20 cellular contexts compared by ENCODE assay signal in genomic region chr16:84058664-84059063, GRCh38. TPM values are rescaled to one million over a fixed set of nuclear protein-coding genes. Genes with fewer than 3 reads are reported as not detected.
DNase-seq lines count a peak whose midpoint lies in the region; ATAC-seq and TF ChIP-seq lines count a peak whose summit lies in the region.
"Had no signal": no experiment of that assay in that cellular context is flagged by ENCODE, and none has a peak within 500 bp of the region (broad histone marks: within the 10 kb centered on the region; RNA-seq: fewer than 3 reads in every experiment).

No MANE protein-coding gene starts in this region.

- no peak for TF ChIP-seq CTCF in type B pancreatic cell (conservative IDR thresholded peaks at IDR 0.05)

- DNase-seq in caudate nucleus (lab: John Stamatoyannopoulos, UW) (peak in 2 of 61 donors; percentile 29 to 31), Right ventricle myocardium superior (peak; percentile 77), islet precursor cell (peak; percentile 49), type B pancreatic cell (ENCODE audit: extremely low spot score, unreplicated experiment) (peak; percentile 42), NCI-H187 (lab: John Stamatoyannopoulos, UW) (no peak)
- DNase-seq: DMS53, IMR-90, Karpas-422, MG63, NCI-H1092, NCI-H146, NCI-H2081 treated with DMSO at 0.1 percent for 48 hours, NCI-H510A treated with DMSO at 0.1 percent for 48 hours, NCI-H82, PC-3 had no signal

- H3K4me3 Mint-ChIP-seq in type B pancreatic cell: no peak overlapping the region
- H3K4me3 Mint-ChIP-seq: B cell; CD4-positive, alpha-beta T cell had no signal

- peaks cover 21% of the 10 kb centered on the region for H3K36me3 Mint-ChIP-seq in type B pancreatic cell

- peak overlapping the region; percentile 25 for H3K27ac ChIP-seq in caudate nucleus (ENCODE audit: low read depth, low read length)

- H3K27me3 Mint-ChIP-seq in type B pancreatic cell: no peaks in the 10 kb centered on the region
- H3K27me3 Mint-ChIP-seq: B cell; CD4-positive, alpha-beta T cell had no signal

- H3K9me3 Mint-ChIP-seq in type B pancreatic cell: no peaks in the 10 kb centered on the region
- H3K9me3 Mint-ChIP-seq: CD4-positive, alpha-beta T cell had no signal

- H3K4me1 Mint-ChIP-seq in type B pancreatic cell (ENCODE audit: unreplicated experiment): peaks cover 5% of the 10 kb centered on the region
- H3K4me1 Mint-ChIP-seq: B cell had no signal

- no peak overlapping the region for H3K27ac Mint-ChIP-seq in type B pancreatic cell
- H3K27ac Mint-ChIP-seq: B cell; CD4-positive, alpha-beta T cell had no signal

- intact Hi-C loops in Right ventricle myocardium superior (cut with DNase I): loop anchor here (2.0 kb wide), 1 partner anchor 102 kb away; no protein-coding TSS in a partner anchor

- peak; percentile 74 for ATAC-seq in Right ventricle myocardium superior (ENCODE audit: poor library complexity)
- no peak for ATAC-seq in GM21381 (IDR thresholded peaks at IDR 0.05; ENCODE audit: unreplicated experiment)
- no peak for ATAC-seq in GM21423 (IDR thresholded peaks at IDR 0.05; ENCODE audit: unreplicated experiment)
- ATAC-seq: PC-3 had no signal

RNA-seq across cellular contexts. Expression of gene SLC38A8, which starts 16.1 kb away (rescaled TPM):
- total RNA-seq in Right ventricle myocardium superior (0.78 TPM), type B pancreatic cell (ENCODE audit: low replicate concordance) (not detected in 2 replicates)
- total RNA-seq: B cell; CD4-positive, alpha-beta T cell; HT-29; IMR-90; PC-3 had no signal

RNA-seq across cellular contexts. Expression of gene MBTPS1, which starts 58.1 kb away (rescaled TPM):
- total RNA-seq in Right ventricle myocardium superior (67.3 TPM), type B pancreatic cell (ENCODE audit: low replicate concordance) (75.7 and 88.4 TPM in 2 replicates)

Comparison
In these comparisons a context has a peak if more than half of its experiments do, and no peak if none do; other contexts are left out.
1. DNase-seq: peak in Right ventricle myocardium superior (single experiment), islet precursor cell (single experiment) and type B pancreatic cell (single experiment); none in NCI-H187 (0 of 2).